In the genomic region with DNA sequence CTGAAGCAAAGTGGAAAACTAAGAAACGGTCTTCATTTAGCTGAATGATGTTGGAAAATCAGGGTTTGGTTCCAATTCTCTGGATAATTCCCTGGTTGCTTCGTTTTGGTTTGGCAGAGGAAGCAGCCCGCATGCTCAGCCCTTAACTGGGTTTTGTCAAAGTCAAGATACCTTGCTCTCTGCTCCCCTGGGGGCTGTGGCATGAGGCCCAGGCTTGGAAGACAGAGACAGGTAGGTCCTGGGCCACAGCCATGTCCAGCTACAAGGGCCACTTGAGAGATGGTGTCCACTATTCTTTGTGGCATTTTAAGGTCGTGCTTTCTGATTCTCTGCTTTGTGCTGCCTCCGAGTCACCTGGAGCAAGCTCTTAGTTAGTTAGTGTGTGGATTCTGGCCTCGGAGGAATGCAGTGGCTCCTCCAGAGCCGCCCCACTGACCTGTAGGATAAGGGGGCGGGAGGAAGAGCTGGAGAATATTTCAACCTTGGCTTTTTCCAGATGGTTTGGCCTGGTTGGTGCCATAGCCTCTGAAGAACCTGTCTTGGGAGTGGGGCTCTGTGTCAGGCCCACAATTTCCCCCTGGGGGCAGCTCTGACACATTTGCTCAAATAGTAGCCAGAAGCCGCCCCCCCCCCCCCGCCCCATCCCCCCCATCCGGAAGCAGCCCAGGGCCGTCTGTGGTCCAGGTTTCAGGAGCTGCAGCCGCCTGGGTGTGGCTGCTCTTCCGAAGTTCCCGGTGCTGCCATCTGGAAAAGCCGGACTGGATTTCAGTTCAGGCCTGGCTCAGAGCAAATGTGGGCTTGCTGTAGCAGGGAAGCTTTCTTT, we compare ENCODE assay signal across 1 cellular context.
TF ChIP-seq lines count a peak whose summit lies in the region.

No MANE protein-coding gene starts in this region.

TF ChIP-seq in IMR-90, 13 proteins besides CTCF, POLR2A, EP300 and RAD21 (continued from another document):
- TF ChIP-seq, protein P1, sequence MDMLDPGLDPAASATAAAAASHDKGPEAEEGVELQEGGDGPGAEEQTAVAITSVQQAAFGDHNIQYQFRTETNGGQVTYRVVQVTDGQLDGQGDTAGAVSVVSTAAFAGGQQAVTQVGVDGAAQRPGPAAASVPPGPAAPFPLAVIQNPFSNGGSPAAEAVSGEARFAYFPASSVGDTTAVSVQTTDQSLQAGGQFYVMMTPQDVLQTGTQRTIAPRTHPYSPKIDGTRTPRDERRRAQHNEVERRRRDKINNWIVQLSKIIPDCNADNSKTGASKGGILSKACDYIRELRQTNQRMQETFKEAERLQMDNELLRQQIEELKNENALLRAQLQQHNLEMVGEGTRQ (IDR thresholded peaks at IDR 0.05; ENCODE audit: low read depth, low read length) = no peak
- TF ChIP-seq MAFK (IDR thresholded peaks at IDR 0.05; ENCODE audit: low read depth, low read length) = no peak
